In genomic region chr12:121872546-121873223, GRCh38 we compare ENCODE assay signal across 10 cellular contexts. TPM values are rescaled to one million over a fixed set of nuclear protein-coding genes. Genes with fewer than 3 reads are reported as not detected.
DNase-seq lines count a peak whose midpoint lies in the region; ATAC-seq and TF ChIP-seq lines count a peak whose summit lies in the region.
"Had no signal": no experiment of that assay in that cellular context is flagged by ENCODE, and none has a peak within 500 bp of the region (broad histone marks: within the 10 kb centered on the region; RNA-seq: fewer than 3 reads in every experiment).

No MANE protein-coding gene starts in this region.

- H3K79me2 ChIP-seq in PC-3 (ENCODE audit: low read length) (no peaks in the 10 kb centered on the region), fibroblast of lung (ENCODE audit: control insufficient read depth, insufficient read depth, low read length) (no peaks in the 10 kb centered on the region)

- no TSS peak for BruUV-seq in PC-3 (replicated peaks; lab: Mats Ljungman, UMichigan)

- intact Hi-C loops in PC-3 (cut with micrococcal nuclease): no loop called here

- no peaks in the 10 kb centered on the region for H3K9me3 ChIP-seq in PC-3 (ENCODE audit: low read length)
- H3K9me3 ChIP-seq in fibroblast of lung (ENCODE audit: control insufficient read depth, insufficient read depth, low read depth, low read length): no peaks in the 10 kb centered on the region
- H3K9me3 ChIP-seq: A549 had no signal

- no peaks in the 10 kb centered on the region for H3F3A ChIP-seq in PC-3 (ENCODE audit: low read length, unreplicated experiment)

- H3K36me3 ChIP-seq in PC-3 (ENCODE audit: low read depth, low read length) (no peaks in the 10 kb centered on the region), fibroblast of lung (ENCODE audit: control insufficient read depth, insufficient read depth, low read length) (no peaks in the 10 kb centered on the region)

- H3K27me3 ChIP-seq in PC-3 (ENCODE audit: low read length) (no peaks in the 10 kb centered on the region), fibroblast of lung (ENCODE audit: control insufficient read depth, insufficient read depth, low read length) (no peaks in the 10 kb centered on the region)

- H2AFZ ChIP-seq in PC-3 (ENCODE audit: low read length) (no peak overlapping the region), fibroblast of lung (ENCODE audit: low read length) (peak overlapping the region; percentile 48)

- H3K4me1 ChIP-seq in PC-3 (ENCODE audit: insufficient read depth, low read length) (peaks cover 2% of the 10 kb centered on the region; the same call in 1 of the 2 replicates), fibroblast of lung (ENCODE audit: control insufficient read depth, extremely low read depth, insufficient read depth, low read length) (peaks cover 6% of the 10 kb centered on the region)
- H3K4me1 ChIP-seq: A549 had no signal

- CTCF ChIA-PET in PC-3 (lab: Charles Lee): interaction anchor here (0.6 kb wide), 1 partner anchor 394 kb away, joined by 3 read pairs; no protein-coding TSS in a partner anchor

- no peak for TF ChIP-seq CTCF in PC-3 (conservative IDR thresholded peaks at IDR 0.05; ENCODE audit: low read depth, low read length)
- TF ChIP-seq CTCF in fibroblast of lung (conservative IDR thresholded peaks at IDR 0.05 in 1 of 2, IDR thresholded peaks at IDR 0.05 in 1 of 2; ENCODE audit: low read depth in 1 of 2, low read length in 2 of 2): no peak

- H3K4me2 ChIP-seq in PC-3 (ENCODE audit: low read length) (no peak overlapping the region), fibroblast of lung (ENCODE audit: extremely low read depth, insufficient read depth, low read length) (peak overlapping the region; percentile 2)
- H3K4me2 ChIP-seq: A549 had no signal

- H3K27ac ChIP-seq in PC-3 (ENCODE audit: low read length): no peak overlapping the region
- H3K27ac ChIP-seq in fibroblast of lung (ENCODE audit: insufficient read depth, low read length): peak overlapping the region; percentile 27
- H3K27ac ChIP-seq: A549 had no signal

- H3K9me2 ChIP-seq in PC-3 (replicated peaks; ENCODE audit: low read length): no peaks in the 10 kb centered on the region

- H3K9ac ChIP-seq in PC-3 (ENCODE audit: low read length) (no peak overlapping the region), fibroblast of lung (ENCODE audit: insufficient read depth, low read length) (no peak overlapping the region)

- POLR2A ChIA-PET in PC-3 (lab: Charles Lee; ENCODE audit: unreplicated experiment): interaction anchor here (0.5 kb wide), 2 partner anchors 39 to 88 kb away, joined by 3 read pairs; no protein-coding TSS in a partner anchor

- ATAC-seq in PC-3: peak; percentile 33
- ATAC-seq in HG03139 (IDR thresholded peaks at IDR 0.05; ENCODE audit: unreplicated experiment): no peak
- no peak for ATAC-seq in HG03108 (IDR thresholded peaks at IDR 0.05; ENCODE audit: unreplicated experiment)

- DNase-seq in NCI-H1105 treated with DMSO at 0.1 percent for 48 hours (lab: John Stamatoyannopoulos, UW) (peak; percentile 8), NCI-H1105 (lab: John Stamatoyannopoulos, UW) (no peak), PC-3 (peak; percentile 36), fibroblast of lung (ENCODE audit: low read depth in 2 of 2) (peak; percentile 95 to 98), pons (ENCODE audit: low spot score) (peak; percentile 20), LoVo (ENCODE audit: low spot score) (no peak)

- H4K20me1 ChIP-seq in PC-3 (ENCODE audit: low read length): no peaks in the 10 kb centered on the region
- no peaks in the 10 kb centered on the region for H4K20me1 ChIP-seq in fibroblast of lung (ENCODE audit: control insufficient read depth, extremely low read depth, insufficient read depth, low read length)

- no peak overlapping the region for H3K4me3 ChIP-seq in PC-3 (ENCODE audit: low read length)
- H3K4me3 ChIP-seq in fibroblast of lung (replicated peaks in 1 of 4; ENCODE audit: control extremely low read depth in 1 of 4, insufficient read depth in 1 of 4, low read depth in 3 of 4, low read length in 4 of 4): peak overlapping the region in 2 of 4 experiments; percentile 19 to 26
- H3K4me3 ChIP-seq: A549 had no signal

RNA-seq across cellular contexts. Expression of gene HPD, which starts 14.0 kb away (rescaled TPM):
- not detected in 2 replicates for total RNA-seq in PC-3 (2014; rRNA removed)
- total RNA-seq in fibroblast of lung: 0.17 and 0.26 TPM in 2 replicates
- 0.36 and 0.55 TPM in 2 replicates for polyA plus RNA-seq in fibroblast of lung
- polyA plus RNA-seq in fibroblast of lung (2012): 0.29 and 0.47 TPM in 2 replicates
- 2.6 and 3.3 TPM in 2 replicates for polyA minus RNA-seq in fibroblast of lung (ENCODE audit: low replicate concordance)
- total RNA-seq: endothelial cell of umbilical vein had no signal
- polyA plus RNA-seq: endothelial cell of umbilical vein had no signal

RNA-seq across cellular contexts. Expression of gene PSMD9, which starts 15.9 kb away (rescaled TPM):
- 241 and 258 TPM in 2 replicates for total RNA-seq in PC-3 (2014; rRNA removed)
- 38.8 and 73.5 TPM in 2 replicates for total RNA-seq in fibroblast of lung
- polyA plus RNA-seq in fibroblast of lung: 77.7 and 98.1 TPM in 2 replicates
- 109 and 140 TPM in 2 replicates for polyA plus RNA-seq in fibroblast of lung (2012)
- 21.3 and 34.2 TPM in 2 replicates for polyA minus RNA-seq in fibroblast of lung (ENCODE audit: low replicate concordance)

RNA-seq across cellular contexts. Expression of gene CFAP251, which starts 45.7 kb away (rescaled TPM):
- total RNA-seq in PC-3 (2014; rRNA removed) (3.2 and 11.5 TPM in 2 replicates), fibroblast of lung (3.9 and 7.9 TPM in 2 replicates)
- polyA plus RNA-seq in fibroblast of lung: 2.7 and 4.4 TPM in 2 replicates
- 2.3 and 4.3 TPM in 2 replicates for polyA plus RNA-seq in fibroblast of lung (2012)
- polyA minus RNA-seq in fibroblast of lung (ENCODE audit: low replicate concordance): 5.5 and 13.2 TPM in 2 replicates

Comparison
In these comparisons a context has a peak if more than half of its experiments do, and no peak if none do; other contexts are left out.
1. DNase-seq: peak in NCI-H1105 treated with DMSO at 0.1 percent for 48 hours (single experiment), PC-3 (single experiment), fibroblast of lung (2 of 2) and pons (single experiment); none in NCI-H1105 (single experiment) and LoVo (single experiment).